ENCODE assay signal across 24 cellular contexts in the genomic region with DNA sequence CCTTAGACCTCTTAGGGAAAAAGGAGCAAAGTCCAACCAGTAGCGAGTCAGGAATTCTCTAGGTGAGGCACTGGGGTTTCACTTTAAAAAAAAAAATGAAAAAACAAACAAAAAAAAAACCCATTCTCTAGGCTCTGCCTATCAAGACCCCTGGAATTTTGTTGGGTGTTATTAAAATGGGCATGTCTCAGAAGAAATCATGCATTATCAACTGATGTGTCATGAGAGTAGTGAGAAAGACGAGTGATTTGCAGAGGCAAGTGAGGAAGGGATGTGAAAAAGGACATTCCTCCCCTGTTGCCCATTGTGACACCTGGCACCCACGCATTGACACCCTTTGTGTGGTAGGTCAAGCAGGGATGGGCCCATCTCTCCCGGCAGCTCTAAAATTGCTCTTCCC.
DNase-seq lines count a peak whose midpoint lies in the region; ATAC-seq, FAIRE-seq and TF ChIP-seq lines count a peak whose summit lies in the region.
"Had no signal": no experiment of that assay in that cellular context is flagged by ENCODE, and none has a peak within 500 bp of the region (broad histone marks: within the 10 kb centered on the region; RNA-seq: fewer than 3 reads in every experiment).

No MANE protein-coding gene starts in this region.

- no peak overlapping the region for H3K9ac ChIP-seq in HepG2 (ENCODE audit: insufficient read depth, low read depth, low read length)
- H3K9ac ChIP-seq: BLaER1 treated with 17β-estradiol and CSF1 and Interleukin-3, amounts not matched to agents 10 nM and 100 nM; GM23248 had no signal

- H3K9me3 ChIP-seq in HepG2 (ENCODE audit: low read length) (no peaks in the 10 kb centered on the region), right lobe of liver (no peaks in the 10 kb centered on the region), small intestine (ENCODE audit: control insufficient read depth, low read depth) (no peaks in the 10 kb centered on the region)
- H3K9me3 ChIP-seq: A549; BE2C; BLaER1 treated with 17β-estradiol and CSF1 and Interleukin-3, amounts not matched to agents 10 nM and 100 nM had no signal

- TF ChIP-seq RAD21 in HepG2 (CRISPR knock-in tag; IDR thresholded peaks at IDR 0.05) = no peak

- POLR2A ChIA-PET in HepG2 (lab: Yijun Ruan, JAX) = no interaction called here

- 78% methylated on average over 4 of the region's 4 CpGs for WGBS in HepG2 (ENCODE audit: low lambda C conversion rate)
- 34% methylated on average over 2 of the region's 4 CpGs for WGBS in right lobe of liver (ENCODE audit: insufficient coverage, low coverage, low lambda C conversion rate, missing lambda C conversion rate)
- WGBS in small intestine, 3 donors = 64 to 84% (median 75%) methylated on average over 4 of the region's 4 CpGs

- H2AFZ ChIP-seq in HepG2 (ENCODE audit: low read length) = no peak overlapping the region
- H2AFZ ChIP-seq: GM23248 had no signal

- DNase-seq in HepG2 (ENCODE audit: low spot score) (no peak), right lobe of liver (no peak), kidney tubule cell (ENCODE audit: low spot score) (peak; percentile 61), small intestine (peak; percentile 47)
- DNase-seq: 8988T; ACHN; AML-193; BE2C; CD4-positive, alpha-beta T cell; CD8-positive, alpha-beta memory T cell; DMS 273 treated with DMSO at 0.1 percent for 48 hours; DMS79; EL; GDM1; GM23248; H9 had no signal

- H3K79me2 ChIP-seq in HepG2 (ENCODE audit: insufficient read depth, low read length) = no peaks in the 10 kb centered on the region

- H3K27ac ChIP-seq in HepG2 (ENCODE audit: extremely low read length, insufficient read depth, low read length) = no peak overlapping the region
- no peak overlapping the region for H3K27ac ChIP-seq in right lobe of liver
- no peak overlapping the region for H3K27ac ChIP-seq in small intestine (ENCODE audit: low read depth in 1 of 2, low read length in 1 of 2)
- H3K27ac ChIP-seq: A549; BLaER1 treated with 17β-estradiol and CSF1 and Interleukin-3, amounts not matched to agents 10 nM and 100 nM; GM23248 had no signal

- H3K27me3 ChIP-seq in HepG2 (ENCODE audit: control insufficient read depth in 1 of 2, insufficient read depth in 2 of 2, low read length in 2 of 2) (no peaks in the 10 kb centered on the region), right lobe of liver (no peaks in the 10 kb centered on the region), small intestine (ENCODE audit: control insufficient read depth in 2 of 2, insufficient read depth in 2 of 2, low read length in 2 of 2) (no peaks in the 10 kb centered on the region)
- H3K27me3 ChIP-seq: BE2C; BLaER1 treated with 17β-estradiol and CSF1 and Interleukin-3, amounts not matched to agents 10 nM and 100 nM had no signal

- intact Hi-C loops in HepG2 (cut with micrococcal nuclease; ENCODE audit: unreplicated experiment) (no loop called here), right lobe of liver (cut with DNase I) (loop anchor here in 1 of 2 donors (10.0 kb wide), 1 partner anchor 364 kb away; the partner anchor contains the start of gene CEP135)

- in situ Hi-C loops in HepG2 (cut with HindIII; ENCODE audit: extremely low pct_ligation_motif_present, low pct_unique_long_range_greater_than_20kb) = no loop called here

- no peak for FAIRE-seq in HepG2 (lab: Jason Lieb, UNC)
- no peak for FAIRE-seq in small intestine (lab: Jason Lieb, UNC)
- FAIRE-seq: A549, D721Med, GM12878, H1 had no signal

- no TSS peak for BruUV-seq in HepG2 (replicated peaks; lab: Mats Ljungman, UMichigan)

- H3K4me3 ChIP-seq in HepG2 (replicated peaks in 1 of 3; ENCODE audit: insufficient read depth in 1 of 3, low read depth in 2 of 3, low read length in 3 of 3) = no peak overlapping the region
- H3K4me3 ChIP-seq in right lobe of liver = no peak overlapping the region
- H3K4me3 ChIP-seq in small intestine (ENCODE audit: low read depth in 1 of 2, low read length in 2 of 2) = no peak overlapping the region
- H3K4me3 ChIP-seq: A549; BLaER1 treated with 17β-estradiol and CSF1 and Interleukin-3, amounts not matched to agents 10 nM and 100 nM; GM12878; GM23248 had no signal

- no peaks in the 10 kb centered on the region for H4K20me1 ChIP-seq in HepG2 (ENCODE audit: insufficient read depth, low read length)
- H4K20me1 ChIP-seq: BLaER1 treated with 17β-estradiol and CSF1 and Interleukin-3, amounts not matched to agents 10 nM and 100 nM had no signal

- no peak overlapping the region for H3K4me2 ChIP-seq in HepG2 (ENCODE audit: low read depth, low read length)
- H3K4me2 ChIP-seq: A549; BLaER1 treated with 17β-estradiol and CSF1 and Interleukin-3, amounts not matched to agents 10 nM and 100 nM had no signal

- ATAC-seq in HepG2 = no peak
- ATAC-seq in right lobe of liver = no peak
- ATAC-seq in GM21367 (IDR thresholded peaks at IDR 0.05; ENCODE audit: unreplicated experiment) = no peak
- ATAC-seq in GM18520 (IDR thresholded peaks at IDR 0.05; ENCODE audit: unreplicated experiment) = no peak
- ATAC-seq: A549, GM12878, HCT116 had no signal

- H3K4me1 ChIP-seq in HepG2 (ENCODE audit: insufficient read depth, low read length) = peaks cover 27% of the 10 kb centered on the region
- H3K4me1 ChIP-seq in right lobe of liver = no peaks in the 10 kb centered on the region
- no peaks in the 10 kb centered on the region for H3K4me1 ChIP-seq in small intestine (ENCODE audit: control insufficient read depth in 2 of 2, insufficient read depth in 1 of 2, low read depth in 1 of 2, low read length in 1 of 2)
- H3K4me1 ChIP-seq: A549 had no signal

- no peaks in the 10 kb centered on the region for H3K36me3 ChIP-seq in HepG2 (replicated peaks in 1 of 2; ENCODE audit: control insufficient read depth in 1 of 2, insufficient read depth in 2 of 2, low read length in 2 of 2)
- no peaks in the 10 kb centered on the region for H3K36me3 ChIP-seq in right lobe of liver
- peaks cover 0 to 15% of the 10 kb centered on the region in 2 donors for H3K36me3 ChIP-seq in small intestine (ENCODE audit: control insufficient read depth in 2 of 2, insufficient read depth in 2 of 2, low read length in 2 of 2)

- CTCF ChIA-PET in HepG2 (lab: Yijun Ruan, JAX; ENCODE audit: low intra/inter-chr PET ratio, low total read pairs) = no interaction called here

- TF ChIP-seq CTCF in HepG2 (CRISPR knock-in tag; IDR thresholded peaks at IDR 0.05) = no peak
- no peak for TF ChIP-seq CTCF in right lobe of liver (IDR thresholded peaks at IDR 0.05)

- TF ChIP-seq EP300 in HepG2 (IDR thresholded peaks at IDR 0.05; ENCODE audit: low read depth in 2 of 2, low read length in 2 of 2) (no peak), HepG2 (CRISPR knock-in tag; IDR thresholded peaks at IDR 0.05; ENCODE audit: borderline replicate concordance) (no peak)

- TF ChIP-seq POLR2A in HepG2 (IDR thresholded peaks at IDR 0.05; ENCODE audit: insufficient read depth in 1 of 2, low read depth in 2 of 2, low read length in 2 of 2) (no peak), right lobe of liver (IDR thresholded peaks at IDR 0.05) (no peak)

TF ChIP-seq in HepG2, 621 proteins besides CTCF, POLR2A, EP300 and RAD21:
- no peak for TF ChIP-seq SALL2 (CRISPR knock-in tag; IDR thresholded peaks at IDR 0.05)
- TF ChIP-seq MIXL1 (CRISPR knock-in tag; IDR thresholded peaks at IDR 0.05) = no peak
- TF ChIP-seq FOXK1 (CRISPR knock-in tag; IDR thresholded peaks at IDR 0.05; ENCODE audit: borderline replicate concordance, low read depth) = no peak
- no peak for TF ChIP-seq ZBTB26 (CRISPR knock-in tag; IDR thresholded peaks at IDR 0.05; ENCODE audit: borderline replicate concordance)
- TF ChIP-seq ZNF816 (CRISPR knock-in tag; IDR thresholded peaks at IDR 0.05; ENCODE audit: borderline replicate concordance) = no peak
- no peak for TF ChIP-seq GATAD2A (CRISPR knock-in tag; IDR thresholded peaks at IDR 0.05)
- peak; percentile 51 for TF ChIP-seq ZNF629 (CRISPR knock-in tag; conservative IDR thresholded peaks at IDR 0.05)

Comparison
In these comparisons a context has a peak if more than half of its experiments do, and no peak if none do; other contexts are left out.
1. DNase-seq: peak in kidney tubule cell (single experiment) and small intestine (single experiment); none in HepG2 (single experiment) and right lobe of liver (0 of 3).